8 cellular contexts compared by ENCODE assay signal in genomic region chr3:112640333-112640863, GRCh38. TPM values are rescaled to one million over a fixed set of nuclear protein-coding genes. Genes with fewer than 3 reads are reported as not detected.
DNase-seq lines count a peak whose midpoint lies in the region; ATAC-seq and TF ChIP-seq lines count a peak whose summit lies in the region.
"Had no signal": no experiment of that assay in that cellular context is flagged by ENCODE, and none has a peak within 500 bp of the region (broad histone marks: within the 10 kb centered on the region; RNA-seq: fewer than 3 reads in every experiment).

No MANE protein-coding gene starts in this region.

- no peaks in the 10 kb centered on the region for H3K36me3 ChIP-seq in lower lobe of right lung
- no peaks in the 10 kb centered on the region for H3K36me3 ChIP-seq in uterus

- no peak for TF ChIP-seq CTCF in dorsolateral prefrontal cortex (IDR thresholded peaks at IDR 0.05 in 54 of 56, conservative IDR thresholded peaks at IDR 0.05 in 2 of 56; ENCODE audit: low read depth in 1 of 56, partially characterized antibody in 56 of 56)
- no peak for TF ChIP-seq CTCF in lower lobe of right lung (IDR thresholded peaks at IDR 0.05)
- no peak for TF ChIP-seq CTCF in uterus (IDR thresholded peaks at IDR 0.05)

- ATAC-seq in lower lobe of right lung (peak in 1 of 2 donors; percentile 23), HG02885 (IDR thresholded peaks at IDR 0.05; ENCODE audit: poor library complexity, unreplicated experiment) (no peak), HG03432 (IDR thresholded peaks at IDR 0.05; ENCODE audit: unreplicated experiment) (no peak)

- H3K4me1 ChIP-seq in lower lobe of right lung (peaks cover 25% of the 10 kb centered on the region), uterus (peaks cover 4 to 7% of the 10 kb centered on the region in 2 donors)

- peak overlapping the region in 52 of 59 donors; percentile 1 to 63 (median 32) for H3K4me3 ChIP-seq in dorsolateral prefrontal cortex
- H3K4me3 ChIP-seq in lower lobe of right lung, result peak overlapping the region; percentile 40
- peak overlapping the region; percentile 35 to 62 for H3K4me3 ChIP-seq in uterus

- H3K27me3 ChIP-seq in dorsolateral prefrontal cortex, result peaks cover 0 to 24% (median 0%) of the 10 kb centered on the region in 45 donors
- H3K27me3 ChIP-seq in lower lobe of right lung (ENCODE audit: low read depth), result no peaks in the 10 kb centered on the region
- no peaks in the 10 kb centered on the region for H3K27me3 ChIP-seq in uterus

- peak overlapping the region in 6 of 59 donors; percentile 1 to 61 (median 41) for H3K27ac ChIP-seq in dorsolateral prefrontal cortex
- peak overlapping the region; percentile 50 for H3K27ac ChIP-seq in lower lobe of right lung
- peak overlapping the region; percentile 86 to 92 for H3K27ac ChIP-seq in uterus

- H3K9me3 ChIP-seq in lower lobe of right lung, result no peaks in the 10 kb centered on the region
- no peaks in the 10 kb centered on the region for H3K9me3 ChIP-seq in uterus

- no peak for TF ChIP-seq POLR2A in uterus (IDR thresholded peaks at IDR 0.05)

- intact Hi-C loops in dorsolateral prefrontal cortex (cut with DNase I) (loop anchor here (5.0 to 10.0 kb wide), 2 partner anchors 174 to 337 kb away; partner anchors contain the start of gene CD200R1 (in 2 of the 2)), lower lobe of right lung (cut with DNase I) (loop anchor here (5.0 kb wide), 1 partner anchor 337 kb away; the partner anchor contains the start of gene CD200R1), uterus (cut with DNase I; ENCODE audit: low total_unique reads) (loop anchor here (5.0 kb wide), 1 partner anchor 172 kb away; no protein-coding TSS in a partner anchor)

- peak; percentile 87 for DNase-seq in LHCN-M2 (ENCODE audit: low read depth)
- no peak for DNase-seq in dorsolateral prefrontal cortex
- DNase-seq in lower lobe of right lung, result no peak
- peak; percentile 34 to 59 for DNase-seq in uterus
- no peak for DNase-seq in H4 (ENCODE audit: low spot score)
- DNase-seq: activated CD4-positive, alpha-beta memory T cell treated with anti-CD3 and anti-CD28 coated beads for 36 hours had no signal

RNA-seq across cellular contexts. Expression of gene CCDC80, which starts 0.5 kb away (rescaled TPM):
- total RNA-seq in LHCN-M2 (2014; rRNA removed), result 96.0 and 137 TPM in 2 replicates
- 544 TPM for polyA plus RNA-seq in LHCN-M2 (2012)
- total RNA-seq in dorsolateral prefrontal cortex, result 10 to 100 TPM in 27 of 120 experiments, 1 to 10 TPM in 93; 1.5 to 19.2 (median 7.2) TPM
- 148 TPM for total RNA-seq in lower lobe of right lung
- total RNA-seq in uterus, result 100 to 1,000 TPM in 2 of 4 donors, 10 to 100 TPM in 2; 29.7 to 207 (median 120) TPM
- total RNA-seq in H4 (2014; rRNA removed; shearing (Covaris generic)), result 31.7 and 61.0 TPM in 2 replicates
- total RNA-seq: activated CD4-positive, alpha-beta memory T cell treated with anti-CD3 and anti-CD28 coated beads for 36 hours had no signal

Comparison
In these comparisons a context has a peak if more than half of its experiments do, and no peak if none do; other contexts are left out.
1. DNase-seq: peak in LHCN-M2 (single experiment) and uterus (2 of 2); none in dorsolateral prefrontal cortex (0 of 10), lower lobe of right lung (single experiment) and H4 (single experiment).
2. Peak in every context shown above with its lines, with median percentiles within 50 percentile points of each other: H3K4me3 ChIP-seq.